5 cellular contexts compared by ENCODE assay signal in genomic region chr15:101416475-101416874, GRCh38.
A peak's percentile ranks its signal among the peaks of the same experiment; 100 is the strongest.
DNase-seq lines count a peak whose midpoint lies in the region; TF ChIP-seq lines count a peak whose summit lies in the region.
"Not testable (repeated sequence)": the region's sequence is repeated elsewhere in the genome, so short reads cannot be mapped to it uniquely, and the experiment has no call there.

No MANE protein-coding gene starts in this region.

- H2AFZ ChIP-seq in neuronal stem cell (ENCODE audit: low read length), result not testable (repeated sequence)

- not testable (repeated sequence) for TF ChIP-seq CTCF in HEK293 (tag by site-specific recombination; IDR thresholded peaks at IDR 0.05); colonic mucosa (IDR thresholded peaks at IDR 0.05); stomach (IDR thresholded peaks at IDR 0.05)

- peak overlapping the region; percentile 39 for H2BK5ac ChIP-seq in neuronal stem cell (ENCODE audit: low read length)

- TF ChIP-seq POLR2A in stomach (IDR thresholded peaks at IDR 0.05), result not testable (repeated sequence)

- no CpG with 5 or more reads among the region's 6 CpGs for WGBS in neuronal stem cell (ENCODE audit: extremely low coverage in 2 of 2, insufficient read length in 2 of 2, insufficient replicate concordance in 1 of 2), 2 donors
- WGBS in stomach, 5 donors, result 74 to 98% (median 95%) methylated on average over 6 of the region's 6 CpGs

- H3K9me3 ChIP-seq in HEK293 (ENCODE audit: control insufficient read depth, insufficient read depth, low read depth, low read length); colonic mucosa; neuronal stem cell (replicated peaks in 1 of 2; ENCODE audit: control insufficient read depth in 2 of 2, insufficient read depth in 1 of 2, low read depth in 1 of 2, low read length in 2 of 2); stomach: not testable (repeated sequence)

- not testable (repeated sequence) for H3K79me1 ChIP-seq in neuronal stem cell (ENCODE audit: low read depth, low read length)

- not testable (repeated sequence) for H3K4ac ChIP-seq in neuronal stem cell (ENCODE audit: low read length)

- H4K91ac ChIP-seq in neuronal stem cell (ENCODE audit: low read depth, low read length, poor library complexity), result not testable (repeated sequence)

- not testable (repeated sequence) for H3K27ac ChIP-seq in HEK293 (ENCODE audit: extremely low read depth, low read depth, low read length); colonic mucosa; neuronal stem cell (replicated peaks; ENCODE audit: low read length); stomach

- not testable (repeated sequence) for H2BK12ac ChIP-seq in neuronal stem cell (ENCODE audit: low read length)

- CTCF ChIA-PET in HEK293 (lab: Yijun Ruan, JAX), result interaction anchor here (0.6 kb wide), 1 partner anchor 129 kb away, joined by 3 read pairs; no protein-coding TSS in a partner anchor

- not testable (repeated sequence) for H3K27me3 ChIP-seq in colonic mucosa; neuronal stem cell (ENCODE audit: control insufficient read depth in 3 of 3, insufficient read depth in 3 of 3, low read depth in 1 of 3, low read length in 3 of 3); stomach

- not testable (repeated sequence) for H2BK120ac ChIP-seq in neuronal stem cell (ENCODE audit: low read depth, low read length)

- peak; percentile 24 for DNase-seq in activated CD8-positive, alpha-beta memory T cell treated with anti-CD3 and anti-CD28 coated beads for 24 hours
- DNase-seq in colonic mucosa (peak; percentile 6), stomach (peak; percentile 15)
- not testable (repeated sequence) for DNase-seq in neuronal stem cell (ENCODE audit: low spot score)

- not testable (repeated sequence) for H2AK5ac ChIP-seq in neuronal stem cell (ENCODE audit: low read depth, low read length)

- not testable (repeated sequence) for H3K4me2 ChIP-seq in neuronal stem cell (ENCODE audit: insufficient read depth, low read length, poor library complexity, severe bottlenecking)

- H3K18ac ChIP-seq in neuronal stem cell (ENCODE audit: low read length), result peak overlapping the region; percentile 38

- not testable (repeated sequence) for H3K4me3 ChIP-seq in HEK293 (ENCODE audit: low read depth, low read length); colonic mucosa; neuronal stem cell (ENCODE audit: low read length in 2 of 2); stomach

- H3K36me3 ChIP-seq in HEK293 (ENCODE audit: control insufficient read depth in 2 of 2, insufficient read depth in 1 of 2, low read length in 2 of 2), result peaks cover 9 to 22% of the 10 kb centered on the region in 2 experiments; a peak in 2 of 3 replicates
- H3K36me3 ChIP-seq in colonic mucosa; neuronal stem cell (replicated peaks in 1 of 2; ENCODE audit: control insufficient read depth in 2 of 2, insufficient read depth in 2 of 2, low read length in 2 of 2); stomach: not testable (repeated sequence)

- H3K23ac ChIP-seq in neuronal stem cell (ENCODE audit: low read depth, low read length, poor library complexity), result not testable (repeated sequence)

- TF ChIP-seq EP300 in stomach (IDR thresholded peaks at IDR 0.05), result not testable (repeated sequence)

- H2BK15ac ChIP-seq in neuronal stem cell (ENCODE audit: low read length), result not testable (repeated sequence)

- not testable (repeated sequence) for H3K4me1 ChIP-seq in HEK293 (ENCODE audit: control insufficient read depth, insufficient read depth, low read length); colonic mucosa; neuronal stem cell (ENCODE audit: control insufficient read depth in 2 of 2, insufficient read depth in 1 of 2, low read depth in 1 of 2, low read length in 2 of 2); stomach

- H4K8ac ChIP-seq in neuronal stem cell (ENCODE audit: low read depth, low read length), result not testable (repeated sequence)

- intact Hi-C loops in colonic mucosa (cut with DNase I); stomach (cut with DNase I; ENCODE audit: low total_unique reads): not testable (repeated sequence)

- not testable (repeated sequence) for H3K14ac ChIP-seq in neuronal stem cell (ENCODE audit: low read length)

- POLR2A ChIA-PET in HEK293 (lab: Yijun Ruan, JAX), result not testable (repeated sequence)

- H3K9ac ChIP-seq in colonic mucosa (ENCODE audit: low read depth in 2 of 2, low read length in 2 of 2); neuronal stem cell (ENCODE audit: low read depth, low read length, poor library complexity): not testable (repeated sequence)

TF ChIP-seq in HEK293, 187 proteins besides CTCF, POLR2A, EP300 and RAD21:
- peak; percentile 80 for TF ChIP-seq ZNF585B (tag by site-specific recombination; IDR thresholded peaks at IDR 0.05)
